1 cellular context compared by ENCODE assay signal in genomic region chr4:151031831-151032605, GRCh38.
TF ChIP-seq lines count a peak whose summit lies in the region.

No MANE protein-coding gene starts in this region.

TF ChIP-seq in K562, 482 proteins besides CTCF, POLR2A, EP300 and RAD21 (continued from another document):
- peak; percentile 81 for TF ChIP-seq ZNF592 (IDR thresholded peaks at IDR 0.05)
- peak; percentile 86 for TF ChIP-seq LEF1 (IDR thresholded peaks at IDR 0.05)
- TF ChIP-seq CTBP1 (IDR thresholded peaks at IDR 0.05; ENCODE audit: borderline replicate concordance): peak; percentile 62; the same call in 1 of the 2 replicates
- peak; percentile 39; the same call in 1 of the 2 replicates for TF ChIP-seq PKNOX1 (IDR thresholded peaks at IDR 0.05)
- TF ChIP-seq NFYB (IDR thresholded peaks at IDR 0.05; ENCODE audit: extremely low read depth, insufficient read length): peak; percentile 43
- TF ChIP-seq ZNF511 (CRISPR knock-in tag; IDR thresholded peaks at IDR 0.05): no peak
- TF ChIP-seq EWSR1 (IDR thresholded peaks at IDR 0.05; ENCODE audit: borderline replicate concordance, low read depth, partially characterized antibody): no peak
- no peak for TF ChIP-seq ZNF766 (CRISPR knock-in tag; conservative IDR thresholded peaks at IDR 0.05)
- no peak for TF ChIP-seq SRSF7 (optimal IDR thresholded peaks at IDR 0.05; ENCODE audit: low read depth, low read length)
- TF ChIP-seq RAD51 (IDR thresholded peaks at IDR 0.05; ENCODE audit: borderline replicate concordance, low read depth): no peak
- TF ChIP-seq TBL1XR1 (IDR thresholded peaks at IDR 0.05; ENCODE audit: low read length in 2 of 2): peak in 1 of 2 experiments; percentile 54; a peak in 2 of 4 replicates
- peak; percentile 83 for TF ChIP-seq NCOR1 (IDR thresholded peaks at IDR 0.05)
- TF ChIP-seq ZBTB1 (CRISPR knock-in tag; IDR thresholded peaks at IDR 0.05; ENCODE audit: borderline replicate concordance, low read depth): no peak
- TF ChIP-seq ZBTB11 (CRISPR knock-in tag; IDR thresholded peaks at IDR 0.05): no peak
- TF ChIP-seq EHMT2 (IDR thresholded peaks at IDR 0.05): peak; percentile 73; the same call in 1 of the 2 replicates
- peak; percentile 63; the same call in 1 of the 2 replicates for TF ChIP-seq ATF7 (IDR thresholded peaks at IDR 0.05)
- TF ChIP-seq ELF2 (CRISPR knock-in tag; IDR thresholded peaks at IDR 0.05): no peak
- peak; percentile 76 for TF ChIP-seq POLR2AphosphoS5 (IDR thresholded peaks at IDR 0.05; ENCODE audit: control insufficient read depth, insufficient read depth, low read depth, low read length)
- TF ChIP-seq TAF9B (IDR thresholded peaks at IDR 0.05; ENCODE audit: partially characterized antibody): peak; percentile 60
- no peak for TF ChIP-seq TSHZ1 (CRISPR knock-in tag; IDR thresholded peaks at IDR 0.05)
- 0 out of 2 replicates have a peak, but pooled peaks have one; percentile 11 for TF ChIP-seq ZFP1 (CRISPR knock-in tag; IDR thresholded peaks at IDR 0.05)
- TF ChIP-seq PTBP1 (IDR thresholded peaks at IDR 0.05; ENCODE audit: low read depth, low read length): no peak
- TF ChIP-seq MYC (IDR thresholded peaks at IDR 0.05; ENCODE audit: low read depth, low read length): peak; percentile 14; the same call in 1 of the 2 replicates
- TF ChIP-seq MYC (CRISPR knock-in tag; IDR thresholded peaks at IDR 0.05; ENCODE audit: borderline replicate concordance, low read depth): no peak
- TF ChIP-seq ELF1 (tag; IDR thresholded peaks at IDR 0.05): 0 out of 2 replicates have a peak, but pooled peaks have one; percentile 35
- TF ChIP-seq HDAC2 (IDR thresholded peaks at IDR 0.05): peak; percentile 80
- no peak for TF ChIP-seq ARID3B (CRISPR knock-in tag; IDR thresholded peaks at IDR 0.05; ENCODE audit: borderline replicate concordance)
- peak; percentile 78; the same call in 1 of the 2 replicates for TF ChIP-seq STAT5A (IDR thresholded peaks at IDR 0.05; ENCODE audit: borderline replicate concordance, low read length)
- no peak; the same call in 1 of the 2 replicates for TF ChIP-seq ELF4 (CRISPR knock-in tag; IDR thresholded peaks at IDR 0.05)
- TF ChIP-seq BACH1 (tag; IDR thresholded peaks at IDR 0.05): peak; percentile 74
- no peak for TF ChIP-seq HSF4 (CRISPR knock-in tag; IDR thresholded peaks at IDR 0.05; ENCODE audit: borderline replicate concordance)
- no peak for TF ChIP-seq NR2C2 (CRISPR knock-in tag; IDR thresholded peaks at IDR 0.05)
- TF ChIP-seq NR2C2 (tag; IDR thresholded peaks at IDR 0.05): 0 out of 2 replicates have a peak, but pooled peaks have one; percentile 13
- TF ChIP-seq ZNF133 (CRISPR knock-in tag; IDR thresholded peaks at IDR 0.05): no peak
- TF ChIP-seq SMARCE1 (IDR thresholded peaks at IDR 0.05): peak; percentile 93
- no peak for TF ChIP-seq PATZ1 (CRISPR knock-in tag; IDR thresholded peaks at IDR 0.05; ENCODE audit: borderline replicate concordance)
- 0 out of 2 replicates have a peak, but pooled peaks have one; percentile 59 for TF ChIP-seq CC2D1A (IDR thresholded peaks at IDR 0.05)
- peak; percentile 89 for TF ChIP-seq MAFK (IDR thresholded peaks at IDR 0.05; ENCODE audit: low read length)
- TF ChIP-seq TAL1 (IDR thresholded peaks at IDR 0.05): peak; percentile 81
- 0 out of 2 replicates have a peak, but pooled peaks have one; percentile 35 for TF ChIP-seq PHB2 (IDR thresholded peaks at IDR 0.05; ENCODE audit: low read depth)
- no peak for TF ChIP-seq ESRRB (CRISPR knock-in tag; IDR thresholded peaks at IDR 0.05; ENCODE audit: borderline replicate concordance)
- TF ChIP-seq ZBTB12 (CRISPR knock-in tag; IDR thresholded peaks at IDR 0.05): no peak
- TF ChIP-seq FOXM1 (IDR thresholded peaks at IDR 0.05; ENCODE audit: low read depth): peak; percentile 31; the same call in 1 of the 2 replicates
- TF ChIP-seq FOXM1 (CRISPR knock-in tag; IDR thresholded peaks at IDR 0.05; ENCODE audit: low read depth): no peak
- no peak for TF ChIP-seq MCM7 (IDR thresholded peaks at IDR 0.05)
- TF ChIP-seq ZNF316 (IDR thresholded peaks at IDR 0.05): peak; percentile 99
- no peak for TF ChIP-seq ZNF75A (CRISPR knock-in tag; IDR thresholded peaks at IDR 0.05)
- peak; percentile 50; the same call in 1 of the 2 replicates for TF ChIP-seq NFE2L1 (tag; IDR thresholded peaks at IDR 0.05; ENCODE audit: borderline replicate concordance, low read depth)
- peak; percentile 91 for TF ChIP-seq NFRKB (IDR thresholded peaks at IDR 0.05; ENCODE audit: low read depth)
- peak; percentile 98 for TF ChIP-seq DPF2 (IDR thresholded peaks at IDR 0.05)
